ENCODE assay signal across 36 cellular contexts in genomic region chr20:6611911-6612614, GRCh38.
DNase-seq lines count a peak whose midpoint lies in the region; ATAC-seq and TF ChIP-seq lines count a peak whose summit lies in the region.
"Had no signal": no experiment of that assay in that cellular context is flagged by ENCODE, and none has a peak within 500 bp of the region (broad histone marks: within the 10 kb centered on the region; RNA-seq: fewer than 3 reads in every experiment).

No MANE protein-coding gene starts in this region.

- H3K9me3 ChIP-seq in liver (ENCODE audit: control insufficient read depth in 4 of 4, low read length in 3 of 4): no peaks in the 10 kb centered on the region
- H3K9me3 ChIP-seq in naive thymus-derived CD4-positive, alpha-beta T cell (ENCODE audit: control insufficient read depth in 2 of 3, low read length in 3 of 3): no peaks in the 10 kb centered on the region
- H3K9me3 ChIP-seq in A673 (ENCODE audit: low read depth, low read length, poor library complexity, severe bottlenecking): no peaks in the 10 kb centered on the region
- H3K9me3 ChIP-seq: A549, heart left ventricle, mucosa of descending colon, testis had no signal

- H3K4me3 ChIP-seq in liver (ENCODE audit: low read depth in 1 of 3, low read length in 3 of 3) (no peak overlapping the region), A673 (ENCODE audit: low read depth, low read length, poor library complexity, severe bottlenecking) (no peak overlapping the region)
- no peak overlapping the region for H3K4me3 ChIP-seq in naive thymus-derived CD4-positive, alpha-beta T cell (ENCODE audit: low read length)
- H3K4me3 ChIP-seq: A549, GM23338, heart left ventricle, K562, mucosa of descending colon, spleen, testis had no signal

- H3K4me1 Mint-ChIP-seq in WTC11: no peaks in the 10 kb centered on the region
- peaks cover 0 to 6% (median 0%) of the 10 kb centered on the region in 7 donors for H3K4me1 Mint-ChIP-seq in naive thymus-derived CD4-positive, alpha-beta T cell
- no peaks in the 10 kb centered on the region for H3K4me1 Mint-ChIP-seq in activated CD4-positive, alpha-beta T cell treated with anti-CD3 and anti-CD28 coated beads, Interleukin-2, amount 10 ng/mL, durations not matched to agents 24 days and 14 days
- H3K4me1 Mint-ChIP-seq: CD4-positive, CD25-positive, alpha-beta regulatory T cell; central memory CD8-positive, alpha-beta T cell; GM23338; neural crest cell had no signal

- CTCF ChIA-PET in WTC11 (lab: Charles Lee) (interaction anchor here (1.1 to 1.4 kb wide), 2 partner anchors 14 to 25 kb away, joined by 3 to 4 read pairs; no protein-coding TSS in a partner anchor), A673 (lab: Charles Lee) (no interaction called here)
- CTCF ChIA-PET in naive thymus-derived CD4-positive, alpha-beta T cell (lab: Charles Lee): no interaction called here

- TF ChIP-seq RAD21 in liver (IDR thresholded peaks at IDR 0.05): peak in 1 of 2 donors; percentile 28

- H3K36me3 ChIP-seq in liver (ENCODE audit: control insufficient read depth in 4 of 4, insufficient read depth in 3 of 4, low read depth in 1 of 4, low read length in 3 of 4) (no peaks in the 10 kb centered on the region), A673 (ENCODE audit: insufficient read depth, low read length, poor library complexity, severe bottlenecking) (no peaks in the 10 kb centered on the region)
- no peaks in the 10 kb centered on the region for H3K36me3 ChIP-seq in naive thymus-derived CD4-positive, alpha-beta T cell (ENCODE audit: control insufficient read depth in 2 of 3, insufficient read depth in 3 of 3, low read length in 3 of 3)
- H3K36me3 ChIP-seq: heart left ventricle, spleen had no signal

- no peak for ATAC-seq in WTC11
- ATAC-seq in naive thymus-derived CD4-positive, alpha-beta T cell: no peak
- ATAC-seq: A549; effector memory CD8-positive, alpha-beta T cell; GM23338; heart left ventricle; K562; mucosa of descending colon; right cardiac atrium; SK-N-SH treated with all-trans-retinoic acid at 6 μM for 48 hours had no signal

- H3K36me3 Mint-ChIP-seq in WTC11: no peaks in the 10 kb centered on the region
- peaks cover 0 to 3% (median 0%) of the 10 kb centered on the region in 5 donors for H3K36me3 Mint-ChIP-seq in naive thymus-derived CD4-positive, alpha-beta T cell
- H3K36me3 Mint-ChIP-seq in activated CD4-positive, alpha-beta T cell treated with anti-CD3 and anti-CD28 coated beads, Interleukin-2, amount 10 ng/mL, durations not matched to agents 24 days and 14 days (ENCODE audit: low read depth): no peaks in the 10 kb centered on the region
- H3K36me3 Mint-ChIP-seq: activated CD4-positive, alpha-beta memory T cell treated with anti-CD3 and anti-CD28 coated beads for 36 hours; CD4-positive, CD25-positive, alpha-beta regulatory T cell had no signal

- no peaks in the 10 kb centered on the region for H3K27me3 ChIP-seq in liver (ENCODE audit: control insufficient read depth in 4 of 4, insufficient read depth in 4 of 4, low read length in 3 of 4)
- no peaks in the 10 kb centered on the region for H3K27me3 ChIP-seq in naive thymus-derived CD4-positive, alpha-beta T cell (ENCODE audit: control insufficient read depth in 2 of 2, insufficient read depth in 2 of 2, low read length in 2 of 2)
- H3K27me3 ChIP-seq in A673 (replicated peaks; ENCODE audit: insufficient read depth, low read depth, low read length, poor library complexity): no peaks in the 10 kb centered on the region
- H3K27me3 ChIP-seq: heart left ventricle, spleen, testis had no signal

- H3K4me1 ChIP-seq in liver (ENCODE audit: control insufficient read depth in 4 of 4, insufficient read depth in 4 of 4, low read length in 3 of 4) (peaks cover 0 to 10% (median 3%) of the 10 kb centered on the region in 4 donors), A673 (ENCODE audit: insufficient read depth, low read length, poor library complexity, severe bottlenecking) (no peaks in the 10 kb centered on the region)
- H3K4me1 ChIP-seq in naive thymus-derived CD4-positive, alpha-beta T cell (ENCODE audit: control insufficient read depth in 2 of 2, insufficient read depth in 2 of 2, low read length in 2 of 2): no peaks in the 10 kb centered on the region
- H3K4me1 ChIP-seq: A549, heart left ventricle, parathyroid adenoma, spleen, testis had no signal

- BruUV-seq in A673 (replicated peaks; lab: Mats Ljungman, UMichigan): no TSS peak

- H3K27me3 Mint-ChIP-seq in WTC11 (ENCODE audit: low read depth): no peaks in the 10 kb centered on the region
- H3K27me3 Mint-ChIP-seq in naive thymus-derived CD4-positive, alpha-beta T cell: no peaks in the 10 kb centered on the region
- no peaks in the 10 kb centered on the region for H3K27me3 Mint-ChIP-seq in activated CD4-positive, alpha-beta T cell treated with anti-CD3 and anti-CD28 coated beads, Interleukin-2, amount 10 ng/mL, durations not matched to agents 24 days and 14 days
- H3K27me3 Mint-ChIP-seq: activated CD4-positive, alpha-beta memory T cell treated with anti-CD3 and anti-CD28 coated beads for 36 hours; CD4-positive, CD25-positive, alpha-beta regulatory T cell; central memory CD8-positive, alpha-beta T cell; effector memory CD8-positive, alpha-beta T cell; stimulated activated naive CD8-positive, alpha-beta T cell treated with anti-CD3 and anti-CD28 coated beads, Interleukin-15, Interleukin-2, amounts not matched to agents 100 ng/mL and 50 ng/mL, for 24 hours had no signal

- H3K27ac ChIP-seq in liver (ENCODE audit: low read depth in 1 of 2, low read length in 2 of 2) (peak overlapping the region; percentile 89 to 92), A673 (ENCODE audit: low read depth, low read length, poor library complexity, severe bottlenecking) (no peak overlapping the region)
- no peak overlapping the region for H3K27ac ChIP-seq in naive thymus-derived CD4-positive, alpha-beta T cell (ENCODE audit: low read depth, low read length)
- H3K27ac ChIP-seq: A549, heart left ventricle, parathyroid adenoma, spleen, testis had no signal

- TF ChIP-seq CTCF in WTC11 (IDR thresholded peaks at IDR 0.05) (no peak), liver (IDR thresholded peaks at IDR 0.05; ENCODE audit: low read depth, low read length, missing input control) (no peak), A673 (conservative IDR thresholded peaks at IDR 0.05; ENCODE audit: low read depth, low read length) (no peak)

- H3K9me3 Mint-ChIP-seq in WTC11: peaks cover 5% of the 10 kb centered on the region; the same call in 1 of the 2 replicates
- peaks cover 0 to 22% (median 5%) of the 10 kb centered on the region in 11 donors for H3K9me3 Mint-ChIP-seq in naive thymus-derived CD4-positive, alpha-beta T cell
- peaks cover 3% of the 10 kb centered on the region for H3K9me3 Mint-ChIP-seq in activated CD4-positive, alpha-beta T cell treated with anti-CD3 and anti-CD28 coated beads, Interleukin-2, amount 10 ng/mL, durations not matched to agents 24 days and 14 days
- H3K9me3 Mint-ChIP-seq: activated CD4-positive, alpha-beta memory T cell treated with anti-CD3 and anti-CD28 coated beads for 36 hours; GM23338 had no signal

- intact Hi-C loops in naive thymus-derived CD4-positive, alpha-beta T cell (cut with micrococcal nuclease): no loop called here
- intact Hi-C loops in activated CD4-positive, alpha-beta T cell treated with anti-CD3 and anti-CD28 coated beads, Interleukin-2, amount 10 ng/mL, durations not matched to agents 24 days and 14 days (cut with micrococcal nuclease): no loop called here
- intact Hi-C loops in A673 (cut with micrococcal nuclease; ENCODE audit: unreplicated experiment): no loop called here

- H3K27ac Mint-ChIP-seq in WTC11: no peak overlapping the region; the same call in 1 of the 2 replicates
- no peak overlapping the region for H3K27ac Mint-ChIP-seq in naive thymus-derived CD4-positive, alpha-beta T cell
- H3K27ac Mint-ChIP-seq in activated CD4-positive, alpha-beta T cell treated with anti-CD3 and anti-CD28 coated beads, Interleukin-2, amount 10 ng/mL, durations not matched to agents 24 days and 14 days: no peak overlapping the region
- H3K27ac Mint-ChIP-seq: activated CD4-positive, alpha-beta memory T cell treated with anti-CD3 and anti-CD28 coated beads for 36 hours; CD4-positive, CD25-positive, alpha-beta regulatory T cell; effector memory CD8-positive, alpha-beta T cell; GM23338; stimulated activated naive CD8-positive, alpha-beta T cell treated with anti-CD3 and anti-CD28 coated beads, Interleukin-15, Interleukin-2, amounts not matched to agents 100 ng/mL and 50 ng/mL, for 24 hours; T-helper 1 cell treated with Interleukin-12 subunit alpha and Interleukin-12 subunit beta and Interleukin-4 antibody, amounts not matched to agents 30 μg/mL and 1 μg/mL, for 36 hours had no signal

- POLR2A ChIA-PET in WTC11 (lab: Charles Lee) (no interaction called here), A673 (lab: Charles Lee; ENCODE audit: low non-redundant PET) (no interaction called here)
- POLR2A ChIA-PET in naive thymus-derived CD4-positive, alpha-beta T cell (lab: Charles Lee): no interaction called here

- no peak overlapping the region for H3K4me3 Mint-ChIP-seq in WTC11
- no peak overlapping the region for H3K4me3 Mint-ChIP-seq in naive thymus-derived CD4-positive, alpha-beta T cell
- no peak overlapping the region for H3K4me3 Mint-ChIP-seq in activated CD4-positive, alpha-beta T cell treated with anti-CD3 and anti-CD28 coated beads, Interleukin-2, amount 10 ng/mL, durations not matched to agents 24 days and 14 days
- H3K4me3 Mint-ChIP-seq: activated CD4-positive, alpha-beta memory T cell treated with anti-CD3 and anti-CD28 coated beads for 36 hours; central memory CD8-positive, alpha-beta T cell; effector memory CD8-positive, alpha-beta T cell; GM23338; neural crest cell; stimulated activated naive CD8-positive, alpha-beta T cell treated with anti-CD3 and anti-CD28 coated beads, Interleukin-15, Interleukin-2, amounts not matched to agents 100 ng/mL and 50 ng/mL, for 24 hours; T-helper 1 cell treated with Interleukin-12 subunit alpha and Interleukin-12 subunit beta and Interleukin-4 antibody, amounts not matched to agents 30 μg/mL and 1 μg/mL, for 36 hours had no signal

- no peak overlapping the region for H3K9ac ChIP-seq in liver (ENCODE audit: low read depth in 1 of 2, low read length in 2 of 2)
- H3K9ac ChIP-seq: parathyroid adenoma had no signal

- peak; percentile 28 for DNase-seq in NOMO-1 treated with DMSO at 0.1 percent for 48 hours (lab: John Stamatoyannopoulos, UW; ENCODE audit: unreplicated experiment)
- DNase-seq in NOMO-1 treated with dmso at 0.1 percent for 144 hours (lab: John Stamatoyannopoulos, UW; ENCODE audit: unreplicated experiment): no peak
- no peak for DNase-seq in WTC11 (ENCODE audit: low spot score)
- no peak for DNase-seq in germinal center (ENCODE audit: low spot score)
- no peak for DNase-seq in naive thymus-derived CD4-positive, alpha-beta T cell
- DNase-seq in activated CD4-positive, alpha-beta T cell treated with anti-CD3 and anti-CD28 coated beads, Interleukin-2, amount 10 ng/mL, durations not matched to agents 24 days and 14 days: no peak
- no peak for DNase-seq in A673 (ENCODE audit: low spot score)
- DNase-seq: activated CD4-positive, alpha-beta memory T cell treated with anti-CD3 and anti-CD28 coated beads for 36 hours; activated CD4-positive, CD25-positive, alpha-beta regulatory T cell treated with anti-CD3 and anti-CD28 coated beads, Interleukin-2, amount 50 U/mL, for 72 hours; activated CD8-positive, alpha-beta memory T cell treated with anti-CD3 and anti-CD28 coated beads, Interleukin-2, amount 50 U/mL, for 4 hours; activated naive CD4-positive, alpha-beta T cell; AML-193; CD4-positive, CD25-positive, alpha-beta regulatory T cell; effector memory CD8-positive, alpha-beta T cell; heart left ventricle; kidney glomerular epithelial cell; mammary epithelial cell; mucosa of descending colon; NCI-H1417 treated with DMSO at 0.1 percent for 48 hours; NCI-H2029 treated with DMSO at 0.1 percent for 48 hours; NCI-H345; spleen; stimulated activated CD4-positive, alpha-beta T cell treated with anti-CD3 and anti-CD28 coated beads, Interleukin-2, amount 100 ng/mL, for 24 hours; stimulated activated CD8-positive, alpha-beta memory T cell treated with anti-CD3 and anti-CD28 coated beads, Interleukin-4, amount 100 ng/mL, for 48 hours; testis had no signal

- 45% methylated on average over 2 of the region's 2 CpGs for WGBS in liver

Comparison
In these comparisons a context has a peak if more than half of its experiments do, and no peak if none do; other contexts are left out.
1. H3K27ac ChIP-seq: peak in liver (2 of 2); none in naive thymus-derived CD4-positive, alpha-beta T cell (single experiment) and A673 (single experiment).